Comparison of ENCODE assay signal across 8 cellular contexts in genomic region chr17:78013683-78014467, GRCh38. TPM values are rescaled to one million over a fixed set of nuclear protein-coding genes. Genes with fewer than 3 reads are reported as not detected.
DNase-seq lines count a peak whose midpoint lies in the region; ATAC-seq and TF ChIP-seq lines count a peak whose summit lies in the region.

No MANE protein-coding gene starts in this region.

- no peaks in the 10 kb centered on the region for H3K27me3 Mint-ChIP-seq in activated CD4-positive, alpha-beta memory T cell treated with anti-CD3 and anti-CD28 coated beads for 36 hours

- intact Hi-C loops in activated CD4-positive, alpha-beta memory T cell treated with anti-CD3 and anti-CD28 coated beads for 36 hours (cut with micrococcal nuclease) = loop anchor here (1.0 to 10.0 kb wide), 5 partner anchors 52 to 472 kb away; no protein-coding TSS in a partner anchor

- H3K4me1 ChIP-seq in suprapubic skin = peaks cover 4% of the 10 kb centered on the region

- no peaks in the 10 kb centered on the region for H3K9me3 Mint-ChIP-seq in activated CD4-positive, alpha-beta memory T cell treated with anti-CD3 and anti-CD28 coated beads for 36 hours

- no peak overlapping the region for H3K4me3 ChIP-seq in suprapubic skin

- POLR2A ChIA-PET in activated CD4-positive, alpha-beta memory T cell treated with anti-CD3 and anti-CD28 coated beads for 36 hours (lab: Charles Lee) = interaction anchor here (0.6 to 1.8 kb wide), 2 partner anchors 56 to 98 kb away, joined by 3 to 9 read pairs; partner anchors contain the start of gene TNRC6C

- no peak for TF ChIP-seq EP300 in suprapubic skin (IDR thresholded peaks at IDR 0.05)

- 37% methylated on average over 4 of the region's 4 CpGs for WGBS in suprapubic skin

- no peaks in the 10 kb centered on the region for H3K9me3 ChIP-seq in suprapubic skin

- no peak for ATAC-seq in HG03045 (IDR thresholded peaks at IDR 0.05; ENCODE audit: unreplicated experiment)

- H3K27me3 ChIP-seq in suprapubic skin = no peaks in the 10 kb centered on the region

- H3K27ac Mint-ChIP-seq in activated CD4-positive, alpha-beta memory T cell treated with anti-CD3 and anti-CD28 coated beads for 36 hours = no peak overlapping the region

- peaks cover 20% of the 10 kb centered on the region for H3K4me1 Mint-ChIP-seq in activated CD4-positive, alpha-beta memory T cell treated with anti-CD3 and anti-CD28 coated beads for 36 hours (ENCODE audit: low read depth)

- no peak overlapping the region for H3K27ac ChIP-seq in suprapubic skin

- peak; percentile 51 to 72 for TF ChIP-seq CTCF in suprapubic skin (IDR thresholded peaks at IDR 0.05)

- H3K36me3 Mint-ChIP-seq in activated CD4-positive, alpha-beta memory T cell treated with anti-CD3 and anti-CD28 coated beads for 36 hours = no peaks in the 10 kb centered on the region

- DNase-seq in AML-193 (lab: John Stamatoyannopoulos, UW) (peak; percentile 74 to 84), H4 (ENCODE audit: low spot score) (peak; percentile 69), NCI-H446 treated with DMSO at 0.1 percent for 48 hours (lab: John Stamatoyannopoulos, UW) (peak; percentile 45), epidermal melanocyte (ENCODE audit: insufficient read length, low spot score) (peak; percentile 56), myocyte (ENCODE audit: low read depth) (peak; percentile 78), suprapubic skin (ENCODE audit: low spot score in 2 of 2) (no peak)
- DNase-seq in activated CD4-positive, alpha-beta memory T cell treated with anti-CD3 and anti-CD28 coated beads for 36 hours = peak; percentile 50

- peaks cover 4% of the 10 kb centered on the region for H3K36me3 ChIP-seq in suprapubic skin

- no peak overlapping the region for H3K4me3 Mint-ChIP-seq in activated CD4-positive, alpha-beta memory T cell treated with anti-CD3 and anti-CD28 coated beads for 36 hours

- CTCF ChIA-PET in activated CD4-positive, alpha-beta memory T cell treated with anti-CD3 and anti-CD28 coated beads for 36 hours (lab: Charles Lee) = interaction anchor here (0.6 to 7.6 kb wide), 49 partner anchors 10 to 613 kb away, joined by 3 to 99 read pairs (median 4); partner anchors contain the start of gene TNRC6C

- TF ChIP-seq POLR2A in suprapubic skin (IDR thresholded peaks at IDR 0.05) = no peak

RNA-seq across cellular contexts. Expression of gene TNRC6C, which starts 55.4 kb away (rescaled TPM):
- 2.6 and 6.9 TPM in 2 replicates for total RNA-seq in H4 (2014; rRNA removed; shearing (Covaris generic))
- total RNA-seq in activated CD4-positive, alpha-beta memory T cell treated with anti-CD3 and anti-CD28 coated beads for 36 hours = 10 to 100 TPM; 10.9 to 15.6 TPM
- total RNA-seq in myocyte (3.2 and 5.6 TPM in 2 replicates), suprapubic skin (10 to 100 TPM in 2 of 4 donors, 1 to 10 TPM in 2; 4.8 to 14.5 (median 11.6) TPM)
- polyA plus RNA-seq in myocyte (2012) = 3.4 TPM

Comparison
In these comparisons a context has a peak if more than half of its experiments do, and no peak if none do; other contexts are left out.
1. DNase-seq: peak in AML-193 (2 of 2), H4 (single experiment), NCI-H446 treated with DMSO at 0.1 percent for 48 hours (single experiment), activated CD4-positive, alpha-beta memory T cell treated with anti-CD3 and anti-CD28 coated beads for 36 hours (single experiment), epidermal melanocyte (single experiment) and myocyte (single experiment); none in suprapubic skin (0 of 2).